ENCODE assay signal across 23 cellular contexts in genomic region chr11:87013852-87014251, GRCh38.
"Had no signal": no experiment of that assay in that cellular context is flagged by ENCODE, and none has a peak within 500 bp of the region (broad histone marks: within the 10 kb centered on the region; RNA-seq: fewer than 3 reads in every experiment).

No MANE protein-coding gene starts in this region.

- H3K9me3 ChIP-seq: esophagus muscularis mucosa, lower lobe of right lung, psoas muscle, suprapubic skin, thyroid gland had no signal

- ATAC-seq: left lobe of liver, lower lobe of right lung, psoas muscle had no signal

- DNase-seq: caudate nucleus; cortex of kidney; dorsolateral prefrontal cortex; effector CD8-positive, alpha-beta T cell; foreskin melanocyte; head of caudate nucleus; hippocampal formation; lower lobe of right lung; midbrain; nephron progenitor cell; psoas muscle; retina; small intestine; stimulated activated CD4-positive, alpha-beta T cell treated with anti-CD3 and anti-CD28 coated beads, Interleukin-12 subunit alpha, Interleukin-12 subunit beta, amount 100 ng/mL, for 4 hours; stimulated activated naive CD4-positive, alpha-beta T cell treated with Interleukin-2 at 50 U/mL for 16 hours; thyroid gland had no signal

- H3K27me3 ChIP-seq: dorsolateral prefrontal cortex, esophagus muscularis mucosa, suprapubic skin, thyroid gland had no signal

- H3K79me2 ChIP-seq: parathyroid adenoma had no signal

- H3K9me3 Mint-ChIP-seq: memory B cell, nephron progenitor cell, type B pancreatic cell had no signal

- H3K36me3 Mint-ChIP-seq: memory B cell, type B pancreatic cell had no signal

- H3K27ac ChIP-seq: dorsolateral prefrontal cortex, epithelial cell of prostate, esophagus muscularis mucosa, lower lobe of right lung, parathyroid adenoma, psoas muscle, suprapubic skin, thyroid gland had no signal

- H3K27me3 Mint-ChIP-seq: type B pancreatic cell had no signal

- H3K4me3 ChIP-seq: dorsolateral prefrontal cortex, esophagus muscularis mucosa, lower lobe of right lung, psoas muscle, suprapubic skin, thyroid gland had no signal

- H3K27ac Mint-ChIP-seq: memory B cell, nephron progenitor cell, type B pancreatic cell had no signal

- H3K4me1 ChIP-seq: lower lobe of right lung, parathyroid adenoma, psoas muscle, suprapubic skin, thyroid gland had no signal

- H2AFZ ChIP-seq: parathyroid adenoma had no signal

- H3K4me3 Mint-ChIP-seq: memory B cell, nephron progenitor cell, type B pancreatic cell had no signal

- H3K4me1 Mint-ChIP-seq: memory B cell, nephron progenitor cell had no signal

- H3K36me3 ChIP-seq: esophagus muscularis mucosa, lower lobe of right lung, suprapubic skin, thyroid gland had no signal
